ENCODE assay signal across 1 cellular context in the genomic region with DNA sequence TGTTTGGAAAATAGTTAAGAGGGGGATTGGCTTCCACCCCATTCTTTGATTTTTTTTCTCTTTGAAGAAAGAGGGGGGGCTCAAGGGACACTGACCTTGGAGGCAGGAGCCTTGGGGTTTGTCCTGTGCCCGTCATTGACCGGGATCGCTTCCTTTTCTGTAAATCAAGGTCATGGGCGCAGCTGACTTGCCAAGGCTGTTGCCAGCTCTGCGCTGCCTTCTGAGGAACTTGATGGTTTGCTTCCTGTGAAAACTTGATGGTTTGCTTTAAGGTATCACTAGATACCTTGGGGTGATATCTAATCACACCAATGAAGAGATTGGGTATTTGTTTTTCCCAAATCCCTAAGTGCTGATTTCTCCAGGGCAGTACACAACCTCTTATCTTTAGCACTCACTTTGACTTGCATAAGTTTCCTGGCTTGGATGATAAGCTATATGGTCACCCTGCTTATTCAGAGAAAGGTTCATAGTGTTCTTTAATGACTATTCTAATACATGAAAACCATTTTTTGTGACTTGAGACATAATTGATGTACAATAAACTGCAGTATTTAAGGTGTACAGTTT.
TF ChIP-seq lines count a peak whose summit lies in the region.

No MANE protein-coding gene starts in this region.

TF ChIP-seq in K562, 482 proteins besides CTCF, POLR2A, EP300 and RAD21 (continues in another document):
- TF ChIP-seq ETV1 (tag; conservative IDR thresholded peaks at IDR 0.05; ENCODE audit: low read depth) (no peak), ARID1B (IDR thresholded peaks at IDR 0.05) (peak; percentile 74), TAL1 (IDR thresholded peaks at IDR 0.05) (peak; percentile 55), KDM1A (IDR thresholded peaks at IDR 0.05) (peak; percentile 75 to 81), ZNF717 (CRISPR knock-in tag; IDR thresholded peaks at IDR 0.05) (no peak), SRSF7 (optimal IDR thresholded peaks at IDR 0.05; ENCODE audit: low read depth, low read length) (no peak), NFYB (IDR thresholded peaks at IDR 0.05; ENCODE audit: extremely low read depth, insufficient read length) (no peak), ETV5 (CRISPR knock-in tag; IDR thresholded peaks at IDR 0.05; ENCODE audit: low read depth) (no peak), POU5F1 (IDR thresholded peaks at IDR 0.05; ENCODE audit: borderline replicate concordance, low read depth, low read length, partially characterized antibody) (no peak), RCOR1 (IDR thresholded peaks at IDR 0.05; ENCODE audit: borderline replicate concordance in 1 of 2, low read depth in 2 of 2, low read length in 2 of 2) (peak in 1 of 2 experiments; percentile 88; a peak in 2 of 4 replicates), CREB1 (IDR thresholded peaks at IDR 0.05) (no peak), CREB1 (CRISPR knock-in tag; IDR thresholded peaks at IDR 0.05) (no peak), MAFK (IDR thresholded peaks at IDR 0.05; ENCODE audit: low read length) (no peak), ZNF165 (CRISPR knock-in tag; IDR thresholded peaks at IDR 0.05; ENCODE audit: borderline replicate concordance) (no peak), MTA3 (IDR thresholded peaks at IDR 0.05; ENCODE audit: borderline replicate concordance) (no peak), MYNN (IDR thresholded peaks at IDR 0.05) (no peak), MYNN (CRISPR knock-in tag; IDR thresholded peaks at IDR 0.05) (no peak), CBFA2T2 (conservative IDR thresholded peaks at IDR 0.05) (peak; percentile 62), ATF7 (IDR thresholded peaks at IDR 0.05) (no peak), HMGN3 (IDR thresholded peaks at IDR 0.05; ENCODE audit: borderline replicate concordance, extremely low read depth, insufficient read length, low read depth, low read length) (no peak), DNMT1 (IDR thresholded peaks at IDR 0.05) (no peak), RFX1 (IDR thresholded peaks at IDR 0.05) (no peak), ZFPM2 (CRISPR knock-in tag; IDR thresholded peaks at IDR 0.05) (no peak), CBX2 (IDR thresholded peaks at IDR 0.05; ENCODE audit: insufficient read depth, low read length, poor library complexity, severe bottlenecking) (no peak), TEAD4 (IDR thresholded peaks at IDR 0.05; ENCODE audit: low read length) (0 out of 2 replicates have a peak, but pooled peaks have one; percentile 50), TEAD4 (CRISPR knock-in tag; IDR thresholded peaks at IDR 0.05; ENCODE audit: borderline replicate concordance) (no peak), SETDB1 (IDR thresholded peaks at IDR 0.05; ENCODE audit: low read length) (no peak), ZNF431 (CRISPR knock-in tag; IDR thresholded peaks at IDR 0.05) (no peak), TCF3 (CRISPR knock-in tag; IDR thresholded peaks at IDR 0.05) (peak; percentile 63), CBFA2T3 (IDR thresholded peaks at IDR 0.05) (peak; percentile 78)
- TF ChIP-seq, protein P1, sequence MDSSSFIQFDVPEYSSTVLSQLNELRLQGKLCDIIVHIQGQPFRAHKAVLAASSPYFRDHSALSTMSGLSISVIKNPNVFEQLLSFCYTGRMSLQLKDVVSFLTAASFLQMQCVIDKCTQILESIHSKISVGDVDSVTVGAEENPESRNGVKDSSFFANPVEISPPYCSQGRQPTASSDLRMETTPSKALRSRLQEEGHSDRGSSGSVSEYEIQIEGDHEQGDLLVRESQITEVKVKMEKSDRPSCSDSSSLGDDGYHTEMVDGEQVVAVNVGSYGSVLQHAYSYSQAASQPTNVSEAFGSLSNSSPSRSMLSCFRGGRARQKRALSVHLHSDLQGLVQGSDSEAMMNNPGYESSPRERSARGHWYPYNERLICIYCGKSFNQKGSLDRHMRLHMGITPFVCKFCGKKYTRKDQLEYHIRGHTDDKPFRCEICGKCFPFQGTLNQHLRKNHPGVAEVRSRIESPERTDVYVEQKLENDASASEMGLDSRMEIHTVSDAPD (CRISPR knock-in tag; IDR thresholded peaks at IDR 0.05): no peak
- TF ChIP-seq, protein P2, sequence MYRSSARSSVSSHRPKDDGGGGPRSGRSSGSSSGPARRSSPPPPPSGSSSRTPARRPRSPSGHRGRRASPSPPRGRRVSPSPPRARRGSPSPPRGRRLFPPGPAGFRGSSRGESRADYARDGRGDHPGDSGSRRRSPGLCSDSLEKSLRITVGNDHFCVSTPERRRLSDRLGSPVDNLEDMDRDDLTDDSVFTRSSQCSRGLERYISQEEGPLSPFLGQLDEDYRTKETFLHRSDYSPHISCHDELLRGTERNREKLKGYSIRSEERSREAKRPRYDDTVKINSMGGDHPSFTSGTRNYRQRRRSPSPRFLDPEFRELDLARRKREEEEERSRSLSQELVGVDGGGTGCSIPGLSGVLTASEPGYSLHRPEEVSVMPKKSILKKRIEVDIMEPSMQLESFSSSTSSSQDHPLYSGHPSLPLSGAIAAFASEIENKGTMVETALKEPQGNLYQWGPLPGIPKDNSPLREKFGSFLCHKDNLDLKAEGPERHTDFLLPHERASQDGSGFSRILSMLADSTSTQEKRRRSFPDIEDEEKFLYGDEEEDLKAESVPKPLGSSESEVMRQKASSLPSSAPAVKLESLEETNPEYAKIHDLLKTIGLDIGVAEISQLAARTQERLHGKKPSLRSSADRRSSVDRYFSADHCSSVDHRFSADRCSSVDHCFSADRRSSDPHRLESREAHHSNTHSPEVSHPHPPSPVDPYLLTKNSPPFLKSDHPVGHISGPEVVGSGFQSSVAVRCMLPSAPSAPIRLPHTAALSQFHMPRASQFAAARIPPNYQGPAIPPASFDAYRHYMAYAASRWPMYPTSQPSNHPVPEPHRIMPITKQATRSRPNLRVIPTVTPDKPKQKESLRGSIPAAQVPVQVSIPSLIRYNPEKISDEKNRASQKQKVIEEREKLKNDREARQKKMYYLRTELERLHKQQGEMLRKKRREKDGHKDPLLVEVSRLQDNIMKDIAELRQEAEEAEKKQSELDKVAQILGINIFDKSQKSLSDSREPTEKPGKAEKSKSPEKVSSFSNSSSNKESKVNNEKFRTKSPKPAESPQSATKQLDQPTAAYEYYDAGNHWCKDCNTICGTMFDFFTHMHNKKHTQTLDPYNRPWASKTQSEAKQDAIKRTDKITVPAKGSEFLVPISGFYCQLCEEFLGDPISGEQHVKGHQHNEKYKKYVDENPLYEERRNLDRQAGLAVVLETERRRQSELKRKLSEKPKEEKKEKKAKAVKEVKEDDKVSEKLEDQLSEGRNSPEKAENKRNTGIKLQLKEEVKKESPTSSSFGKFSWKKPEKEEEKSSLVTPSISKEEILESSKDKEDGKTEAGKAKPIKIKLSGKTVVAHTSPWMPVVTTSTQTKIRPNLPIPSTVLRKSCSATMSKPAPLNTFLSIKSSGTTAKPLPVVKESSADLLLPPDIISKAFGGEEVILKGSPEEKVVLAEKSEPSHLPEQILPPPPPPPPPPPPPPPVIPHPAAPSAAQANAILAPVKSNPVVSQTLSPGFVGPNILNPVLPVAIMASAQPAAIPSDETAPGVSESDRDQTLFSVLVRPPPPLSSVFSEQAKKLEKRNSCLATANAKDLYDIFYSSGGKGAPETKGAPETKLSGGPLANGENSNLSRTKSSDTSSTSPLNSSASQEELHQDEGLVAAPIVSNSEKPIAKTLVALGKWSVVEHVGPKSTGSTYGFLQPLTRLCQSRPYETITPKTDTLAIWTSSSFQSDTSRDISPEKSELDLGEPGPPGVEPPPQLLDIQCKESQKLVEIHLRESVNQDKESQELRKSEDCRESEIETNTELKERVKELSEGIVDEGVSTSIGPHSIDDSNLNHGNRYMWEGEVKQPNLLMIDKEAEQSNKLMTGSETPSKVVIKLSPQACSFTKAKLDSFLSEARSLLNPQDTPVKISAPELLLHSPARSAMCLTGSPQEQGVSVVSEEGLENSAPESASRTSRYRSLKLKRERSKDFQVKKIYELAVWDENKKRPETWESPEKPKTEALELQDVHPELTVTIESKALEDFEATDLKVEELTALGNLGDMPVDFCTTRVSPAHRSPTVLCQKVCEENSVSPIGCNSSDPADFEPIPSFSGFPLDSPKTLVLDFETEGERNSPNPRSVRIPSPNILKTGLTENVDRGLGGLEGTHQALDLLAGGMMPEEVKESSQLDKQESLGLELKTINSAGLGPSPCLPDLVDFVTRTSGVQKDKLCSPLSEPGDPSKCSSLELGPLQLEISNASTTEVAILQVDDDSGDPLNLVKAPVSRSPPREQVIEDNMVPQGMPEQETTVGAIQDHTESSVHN (IDR thresholded peaks at IDR 0.05; ENCODE audit: borderline replicate concordance in 1 of 2, low read depth in 1 of 2): no peak
- TF ChIP-seq, protein P3, sequence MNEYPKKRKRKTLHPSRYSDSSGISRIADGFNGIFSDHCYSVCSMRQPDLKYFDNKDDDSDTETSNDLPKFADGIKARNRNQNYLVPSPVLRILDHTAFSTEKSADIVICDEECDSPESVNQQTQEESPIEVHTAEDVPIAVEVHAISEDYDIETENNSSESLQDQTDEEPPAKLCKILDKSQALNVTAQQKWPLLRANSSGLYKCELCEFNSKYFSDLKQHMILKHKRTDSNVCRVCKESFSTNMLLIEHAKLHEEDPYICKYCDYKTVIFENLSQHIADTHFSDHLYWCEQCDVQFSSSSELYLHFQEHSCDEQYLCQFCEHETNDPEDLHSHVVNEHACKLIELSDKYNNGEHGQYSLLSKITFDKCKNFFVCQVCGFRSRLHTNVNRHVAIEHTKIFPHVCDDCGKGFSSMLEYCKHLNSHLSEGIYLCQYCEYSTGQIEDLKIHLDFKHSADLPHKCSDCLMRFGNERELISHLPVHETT (CRISPR knock-in tag; conservative IDR thresholded peaks at IDR 0.05 in 1 of 2, IDR thresholded peaks at IDR 0.05 in 1 of 2): no peak
- TF ChIP-seq, protein P4, sequence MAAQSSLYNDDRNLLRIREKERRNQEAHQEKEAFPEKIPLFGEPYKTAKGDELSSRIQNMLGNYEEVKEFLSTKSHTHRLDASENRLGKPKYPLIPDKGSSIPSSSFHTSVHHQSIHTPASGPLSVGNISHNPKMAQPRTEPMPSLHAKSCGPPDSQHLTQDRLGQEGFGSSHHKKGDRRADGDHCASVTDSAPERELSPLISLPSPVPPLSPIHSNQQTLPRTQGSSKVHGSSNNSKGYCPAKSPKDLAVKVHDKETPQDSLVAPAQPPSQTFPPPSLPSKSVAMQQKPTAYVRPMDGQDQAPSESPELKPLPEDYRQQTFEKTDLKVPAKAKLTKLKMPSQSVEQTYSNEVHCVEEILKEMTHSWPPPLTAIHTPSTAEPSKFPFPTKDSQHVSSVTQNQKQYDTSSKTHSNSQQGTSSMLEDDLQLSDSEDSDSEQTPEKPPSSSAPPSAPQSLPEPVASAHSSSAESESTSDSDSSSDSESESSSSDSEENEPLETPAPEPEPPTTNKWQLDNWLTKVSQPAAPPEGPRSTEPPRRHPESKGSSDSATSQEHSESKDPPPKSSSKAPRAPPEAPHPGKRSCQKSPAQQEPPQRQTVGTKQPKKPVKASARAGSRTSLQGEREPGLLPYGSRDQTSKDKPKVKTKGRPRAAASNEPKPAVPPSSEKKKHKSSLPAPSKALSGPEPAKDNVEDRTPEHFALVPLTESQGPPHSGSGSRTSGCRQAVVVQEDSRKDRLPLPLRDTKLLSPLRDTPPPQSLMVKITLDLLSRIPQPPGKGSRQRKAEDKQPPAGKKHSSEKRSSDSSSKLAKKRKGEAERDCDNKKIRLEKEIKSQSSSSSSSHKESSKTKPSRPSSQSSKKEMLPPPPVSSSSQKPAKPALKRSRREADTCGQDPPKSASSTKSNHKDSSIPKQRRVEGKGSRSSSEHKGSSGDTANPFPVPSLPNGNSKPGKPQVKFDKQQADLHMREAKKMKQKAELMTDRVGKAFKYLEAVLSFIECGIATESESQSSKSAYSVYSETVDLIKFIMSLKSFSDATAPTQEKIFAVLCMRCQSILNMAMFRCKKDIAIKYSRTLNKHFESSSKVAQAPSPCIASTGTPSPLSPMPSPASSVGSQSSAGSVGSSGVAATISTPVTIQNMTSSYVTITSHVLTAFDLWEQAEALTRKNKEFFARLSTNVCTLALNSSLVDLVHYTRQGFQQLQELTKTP (IDR thresholded peaks at IDR 0.05; ENCODE audit: low read depth in 1 of 2, partially characterized antibody in 2 of 2): no peak
- TF ChIP-seq, protein P5, sequence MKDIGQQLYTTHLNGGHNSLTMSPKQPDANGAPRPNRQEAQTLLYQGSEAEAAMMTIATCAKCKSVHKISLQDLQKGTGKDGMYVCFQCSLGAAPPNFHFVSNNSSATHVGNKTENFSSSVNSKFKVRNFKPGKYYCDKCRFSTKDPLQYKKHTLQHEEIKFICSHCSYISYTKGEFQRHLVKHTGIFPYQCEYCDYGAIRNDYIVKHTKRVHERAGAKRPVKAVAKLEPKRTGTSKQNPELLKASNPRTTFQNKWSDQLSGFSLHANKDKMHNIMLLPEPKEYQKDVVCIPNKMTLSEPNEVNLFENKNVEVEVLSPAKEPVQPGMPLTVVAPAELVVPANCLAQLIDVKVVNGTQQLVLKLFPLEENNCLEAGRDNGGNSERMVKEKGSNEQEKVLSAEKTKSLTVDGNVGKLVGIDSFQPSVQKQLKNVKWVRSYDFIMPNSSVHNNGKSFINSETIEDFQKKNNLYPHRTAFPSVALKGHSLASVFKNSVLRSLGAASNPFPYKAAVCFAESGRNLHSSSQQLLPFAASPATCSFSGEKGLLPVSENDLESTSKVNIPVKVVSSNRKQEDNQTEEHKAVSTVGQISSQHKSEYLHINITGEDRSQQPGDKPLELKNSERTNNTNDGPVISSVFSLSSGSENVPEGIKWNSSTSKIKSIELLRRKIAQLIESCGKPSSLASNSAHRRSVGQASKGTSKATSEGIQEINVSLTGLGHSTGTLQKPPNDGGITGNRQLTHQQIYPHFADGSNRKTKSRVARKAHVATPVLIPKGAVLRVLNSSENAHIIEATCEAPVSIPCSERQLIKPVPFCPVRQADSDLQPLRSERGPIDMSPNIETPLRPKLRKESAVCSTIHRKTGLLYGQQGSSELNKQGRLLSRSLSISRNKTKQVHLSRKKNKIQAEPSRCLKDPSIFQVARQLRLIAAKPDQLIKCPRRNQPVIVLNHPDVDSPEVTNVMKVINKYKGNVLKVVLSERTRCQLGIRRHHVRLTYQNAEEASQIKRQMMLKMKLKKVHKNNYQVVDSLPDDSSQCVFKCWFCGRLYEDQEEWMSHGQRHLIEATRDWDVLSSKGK (CRISPR knock-in tag; IDR thresholded peaks at IDR 0.05): no peak
- TF ChIP-seq, protein P6, sequence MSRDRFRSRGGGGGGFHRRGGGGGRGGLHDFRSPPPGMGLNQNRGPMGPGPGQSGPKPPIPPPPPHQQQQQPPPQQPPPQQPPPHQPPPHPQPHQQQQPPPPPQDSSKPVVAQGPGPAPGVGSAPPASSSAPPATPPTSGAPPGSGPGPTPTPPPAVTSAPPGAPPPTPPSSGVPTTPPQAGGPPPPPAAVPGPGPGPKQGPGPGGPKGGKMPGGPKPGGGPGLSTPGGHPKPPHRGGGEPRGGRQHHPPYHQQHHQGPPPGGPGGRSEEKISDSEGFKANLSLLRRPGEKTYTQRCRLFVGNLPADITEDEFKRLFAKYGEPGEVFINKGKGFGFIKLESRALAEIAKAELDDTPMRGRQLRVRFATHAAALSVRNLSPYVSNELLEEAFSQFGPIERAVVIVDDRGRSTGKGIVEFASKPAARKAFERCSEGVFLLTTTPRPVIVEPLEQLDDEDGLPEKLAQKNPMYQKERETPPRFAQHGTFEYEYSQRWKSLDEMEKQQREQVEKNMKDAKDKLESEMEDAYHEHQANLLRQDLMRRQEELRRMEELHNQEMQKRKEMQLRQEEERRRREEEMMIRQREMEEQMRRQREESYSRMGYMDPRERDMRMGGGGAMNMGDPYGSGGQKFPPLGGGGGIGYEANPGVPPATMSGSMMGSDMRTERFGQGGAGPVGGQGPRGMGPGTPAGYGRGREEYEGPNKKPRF (IDR thresholded peaks at IDR 0.05; ENCODE audit: low read depth, low read length): no peak
